ENCODE assay signal across 1 cellular context in genomic region chr14:24271834-24272263, GRCh38.
TF ChIP-seq lines count a peak whose summit lies in the region.

No MANE protein-coding gene starts in this region.

TF ChIP-seq in HepG2, 621 proteins besides CTCF, POLR2A, EP300 and RAD21 (continued from another document and continues in another):
- TF ChIP-seq ZNF275 (CRISPR knock-in tag; IDR thresholded peaks at IDR 0.05; ENCODE audit: borderline replicate concordance) (no peak), ZBTB1 (CRISPR knock-in tag; IDR thresholded peaks at IDR 0.05; ENCODE audit: borderline replicate concordance) (0 out of 2 replicates have a peak, but pooled peaks have one; percentile 47), CC2D1A (CRISPR knock-in tag; IDR thresholded peaks at IDR 0.05) (no peak), ZNF468 (CRISPR knock-in tag; IDR thresholded peaks at IDR 0.05) (no peak), TBL1XR1 (IDR thresholded peaks at IDR 0.05; ENCODE audit: borderline replicate concordance, low read length, partially characterized antibody) (no peak), FOXK2 (IDR thresholded peaks at IDR 0.05) (no peak), ZBTB20 (CRISPR knock-in tag; IDR thresholded peaks at IDR 0.05; ENCODE audit: borderline replicate concordance, low read depth) (no peak), NAIF1 (CRISPR knock-in tag; IDR thresholded peaks at IDR 0.05; ENCODE audit: borderline replicate concordance) (0 out of 2 replicates have a peak, but pooled peaks have one; percentile 7), PCBP1 (IDR thresholded peaks at IDR 0.05; ENCODE audit: borderline replicate concordance, low read depth, low read length) (no peak), KDM5B (CRISPR knock-in tag; IDR thresholded peaks at IDR 0.05; ENCODE audit: borderline replicate concordance) (no peak), SMAD3 (CRISPR knock-in tag; IDR thresholded peaks at IDR 0.05) (no peak), ZBTB25 (CRISPR knock-in tag; IDR thresholded peaks at IDR 0.05) (no peak), ARID3A (IDR thresholded peaks at IDR 0.05; ENCODE audit: low read depth, low read length) (no peak), CHCHD3 (CRISPR knock-in tag; IDR thresholded peaks at IDR 0.05) (no peak), STAT6 (CRISPR knock-in tag; IDR thresholded peaks at IDR 0.05; ENCODE audit: borderline replicate concordance) (peak; percentile 15; the same call in 1 of the 2 replicates), ZNF136 (CRISPR knock-in tag; IDR thresholded peaks at IDR 0.05; ENCODE audit: low read depth) (no peak), TP53 (CRISPR knock-in tag; conservative IDR thresholded peaks at IDR 0.05) (no peak), TERF1 (CRISPR knock-in tag; IDR thresholded peaks at IDR 0.05) (no peak; the same call in 1 of the 2 replicates), HIC2 (CRISPR knock-in tag; IDR thresholded peaks at IDR 0.05; ENCODE audit: low read depth) (no peak), KLF15 (CRISPR knock-in tag; IDR thresholded peaks at IDR 0.05; ENCODE audit: borderline replicate concordance) (peak; percentile 54; the same call in 1 of the 2 replicates), MTERF4 (CRISPR knock-in tag; IDR thresholded peaks at IDR 0.05) (no peak), FOXP4 (CRISPR knock-in tag; IDR thresholded peaks at IDR 0.05) (no peak), BCL6 (CRISPR knock-in tag; IDR thresholded peaks at IDR 0.05) (no peak), DBP (CRISPR knock-in tag; IDR thresholded peaks at IDR 0.05; ENCODE audit: not compliant biosample characterization) (no peak), PHF8 (CRISPR knock-in tag; IDR thresholded peaks at IDR 0.05) (no peak), HOXA5 (CRISPR knock-in tag; IDR thresholded peaks at IDR 0.05) (no peak), ZBTB2 (CRISPR knock-in tag; IDR thresholded peaks at IDR 0.05; ENCODE audit: low read depth) (no peak), TAF15 (IDR thresholded peaks at IDR 0.05; ENCODE audit: low read depth, low read length, poor library complexity, severe bottlenecking) (no peak), ZNF292 (CRISPR knock-in tag; IDR thresholded peaks at IDR 0.05; ENCODE audit: borderline replicate concordance, low read depth) (no peak), ARID2 (CRISPR knock-in tag; IDR thresholded peaks at IDR 0.05; ENCODE audit: borderline replicate concordance) (peak; percentile 57; the same call in 1 of the 2 replicates), DDIT3 (CRISPR knock-in tag; IDR thresholded peaks at IDR 0.05) (no peak), ZHX1 (CRISPR knock-in tag; IDR thresholded peaks at IDR 0.05; ENCODE audit: low read depth) (no peak), THAP8 (CRISPR knock-in tag; IDR thresholded peaks at IDR 0.05; ENCODE audit: borderline replicate concordance) (no peak)
